Comparison of ENCODE assay signal across 1 cellular context in the genomic region with DNA sequence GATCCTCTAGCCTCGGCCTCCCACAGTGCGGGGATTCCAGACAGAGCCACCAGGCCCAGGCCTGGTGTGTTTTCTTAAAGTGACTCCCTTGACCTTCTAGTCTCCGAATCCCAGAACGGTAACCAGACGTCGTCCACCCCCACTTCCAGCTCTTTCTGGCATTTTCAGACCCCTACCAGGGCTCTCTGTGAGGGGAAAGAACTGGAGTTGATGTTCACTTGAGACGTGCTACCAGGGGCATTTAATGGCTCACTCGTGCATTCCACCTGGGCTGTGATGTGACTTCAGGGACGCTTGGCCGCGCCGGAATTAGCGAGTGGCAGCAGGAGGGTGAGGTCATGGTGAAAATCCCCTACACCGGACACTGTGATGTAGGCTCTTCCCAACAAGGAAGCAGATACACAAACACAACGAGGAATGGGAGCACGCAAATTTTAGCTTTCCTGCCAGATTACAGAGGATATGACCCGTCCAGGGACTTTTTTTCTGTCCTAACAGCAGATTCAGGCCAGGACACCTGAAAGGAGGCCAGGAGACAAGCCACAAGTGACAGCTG.
TF ChIP-seq lines count a peak whose summit lies in the region.

No MANE protein-coding gene starts in this region.

TF ChIP-seq in K562, 482 proteins besides CTCF, POLR2A, EP300 and RAD21:
- TF ChIP-seq, protein P1, sequence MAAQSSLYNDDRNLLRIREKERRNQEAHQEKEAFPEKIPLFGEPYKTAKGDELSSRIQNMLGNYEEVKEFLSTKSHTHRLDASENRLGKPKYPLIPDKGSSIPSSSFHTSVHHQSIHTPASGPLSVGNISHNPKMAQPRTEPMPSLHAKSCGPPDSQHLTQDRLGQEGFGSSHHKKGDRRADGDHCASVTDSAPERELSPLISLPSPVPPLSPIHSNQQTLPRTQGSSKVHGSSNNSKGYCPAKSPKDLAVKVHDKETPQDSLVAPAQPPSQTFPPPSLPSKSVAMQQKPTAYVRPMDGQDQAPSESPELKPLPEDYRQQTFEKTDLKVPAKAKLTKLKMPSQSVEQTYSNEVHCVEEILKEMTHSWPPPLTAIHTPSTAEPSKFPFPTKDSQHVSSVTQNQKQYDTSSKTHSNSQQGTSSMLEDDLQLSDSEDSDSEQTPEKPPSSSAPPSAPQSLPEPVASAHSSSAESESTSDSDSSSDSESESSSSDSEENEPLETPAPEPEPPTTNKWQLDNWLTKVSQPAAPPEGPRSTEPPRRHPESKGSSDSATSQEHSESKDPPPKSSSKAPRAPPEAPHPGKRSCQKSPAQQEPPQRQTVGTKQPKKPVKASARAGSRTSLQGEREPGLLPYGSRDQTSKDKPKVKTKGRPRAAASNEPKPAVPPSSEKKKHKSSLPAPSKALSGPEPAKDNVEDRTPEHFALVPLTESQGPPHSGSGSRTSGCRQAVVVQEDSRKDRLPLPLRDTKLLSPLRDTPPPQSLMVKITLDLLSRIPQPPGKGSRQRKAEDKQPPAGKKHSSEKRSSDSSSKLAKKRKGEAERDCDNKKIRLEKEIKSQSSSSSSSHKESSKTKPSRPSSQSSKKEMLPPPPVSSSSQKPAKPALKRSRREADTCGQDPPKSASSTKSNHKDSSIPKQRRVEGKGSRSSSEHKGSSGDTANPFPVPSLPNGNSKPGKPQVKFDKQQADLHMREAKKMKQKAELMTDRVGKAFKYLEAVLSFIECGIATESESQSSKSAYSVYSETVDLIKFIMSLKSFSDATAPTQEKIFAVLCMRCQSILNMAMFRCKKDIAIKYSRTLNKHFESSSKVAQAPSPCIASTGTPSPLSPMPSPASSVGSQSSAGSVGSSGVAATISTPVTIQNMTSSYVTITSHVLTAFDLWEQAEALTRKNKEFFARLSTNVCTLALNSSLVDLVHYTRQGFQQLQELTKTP (IDR thresholded peaks at IDR 0.05; ENCODE audit: low read depth in 1 of 2, partially characterized antibody in 2 of 2) = peak in 1 of 2 experiments; percentile 9
- TF ChIP-seq, protein P2, sequence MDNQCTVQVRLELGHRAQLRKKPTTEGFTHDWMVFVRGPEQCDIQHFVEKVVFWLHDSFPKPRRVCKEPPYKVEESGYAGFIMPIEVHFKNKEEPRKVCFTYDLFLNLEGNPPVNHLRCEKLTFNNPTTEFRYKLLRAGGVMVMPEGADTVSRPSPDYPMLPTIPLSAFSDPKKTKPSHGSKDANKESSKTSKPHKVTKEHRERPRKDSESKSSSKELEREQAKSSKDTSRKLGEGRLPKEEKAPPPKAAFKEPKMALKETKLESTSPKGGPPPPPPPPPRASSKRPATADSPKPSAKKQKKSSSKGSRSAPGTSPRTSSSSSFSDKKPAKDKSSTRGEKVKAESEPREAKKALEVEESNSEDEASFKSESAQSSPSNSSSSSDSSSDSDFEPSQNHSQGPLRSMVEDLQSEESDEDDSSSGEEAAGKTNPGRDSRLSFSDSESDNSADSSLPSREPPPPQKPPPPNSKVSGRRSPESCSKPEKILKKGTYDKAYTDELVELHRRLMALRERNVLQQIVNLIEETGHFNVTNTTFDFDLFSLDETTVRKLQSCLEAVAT (IDR thresholded peaks at IDR 0.05) = peak in 1 of 2 experiments; percentile 11; a peak in 1 of 4 replicates
- TF ChIP-seq, protein P3, sequence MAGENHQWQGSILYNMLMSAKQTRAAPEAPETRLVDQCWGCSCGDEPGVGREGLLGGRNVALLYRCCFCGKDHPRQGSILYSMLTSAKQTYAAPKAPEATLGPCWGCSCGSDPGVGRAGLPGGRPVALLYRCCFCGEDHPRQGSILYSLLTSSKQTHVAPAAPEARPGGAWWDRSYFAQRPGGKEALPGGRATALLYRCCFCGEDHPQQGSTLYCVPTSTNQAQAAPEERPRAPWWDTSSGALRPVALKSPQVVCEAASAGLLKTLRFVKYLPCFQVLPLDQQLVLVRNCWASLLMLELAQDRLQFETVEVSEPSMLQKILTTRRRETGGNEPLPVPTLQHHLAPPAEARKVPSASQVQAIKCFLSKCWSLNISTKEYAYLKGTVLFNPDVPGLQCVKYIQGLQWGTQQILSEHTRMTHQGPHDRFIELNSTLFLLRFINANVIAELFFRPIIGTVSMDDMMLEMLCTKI (IDR thresholded peaks at IDR 0.05; ENCODE audit: partially characterized antibody) = no peak
- 0 out of 2 replicates have a peak, but pooled peaks have one; percentile 3 for TF ChIP-seq XRCC5 (IDR thresholded peaks at IDR 0.05; ENCODE audit: low read depth, low read length)
- TF ChIP-seq, protein P4, sequence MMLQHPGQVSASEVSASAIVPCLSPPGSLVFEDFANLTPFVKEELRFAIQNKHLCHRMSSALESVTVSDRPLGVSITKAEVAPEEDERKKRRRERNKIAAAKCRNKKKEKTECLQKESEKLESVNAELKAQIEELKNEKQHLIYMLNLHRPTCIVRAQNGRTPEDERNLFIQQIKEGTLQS (IDR thresholded peaks at IDR 0.05) = 0 out of 2 replicates have a peak, but pooled peaks have one; percentile 20
- TF ChIP-seq, protein P4 (CRISPR knock-in tag; conservative IDR thresholded peaks at IDR 0.05) = no peak
